In the genomic region with DNA sequence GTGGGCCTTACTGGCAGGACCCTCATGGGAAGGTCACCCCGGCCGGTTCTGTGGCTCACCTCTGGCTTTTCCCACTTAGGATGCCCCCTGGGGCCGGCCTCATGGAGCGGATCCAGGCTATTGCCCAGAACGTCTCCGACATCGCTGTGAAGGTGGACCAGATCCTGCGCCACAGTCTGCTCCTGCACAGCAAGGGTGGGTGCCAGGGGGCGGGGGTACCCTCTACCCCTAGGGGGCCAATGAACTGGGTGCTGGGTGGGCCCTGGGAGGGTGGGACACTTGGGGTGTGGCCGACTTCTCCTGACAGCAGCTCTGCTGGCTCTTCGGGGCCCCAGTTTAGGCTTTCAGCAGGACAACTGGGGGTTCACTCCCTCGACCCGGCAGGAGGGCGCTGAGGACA, we compare ENCODE assay signal across 9 cellular contexts.
"Had no signal": no experiment of that assay in that cellular context is flagged by ENCODE, and none has a peak within 500 bp of the region (broad histone marks: within the 10 kb centered on the region; RNA-seq: fewer than 3 reads in every experiment).

No MANE protein-coding gene starts in this region.

- H2AFZ ChIP-seq: GM23248, GM23338 had no signal

- H3K4me2 ChIP-seq: GM23338 had no signal

- DNase-seq: GM23248, GOT3, H7, H9, HCEC 1CT, HFFc6 had no signal

- H3K36me3 ChIP-seq: HAP-1 had no signal

- ATAC-seq: GM23338, HCT116 had no signal

- H3K9me3 ChIP-seq: HAP-1 had no signal

- H3K9ac ChIP-seq: GM23248 had no signal

- H3K4me1 ChIP-seq: HAP-1 had no signal

- H3K4me3 ChIP-seq: GM23248, GM23338, HAP-1 had no signal

- H3K27ac ChIP-seq: GM23248 had no signal
